1 cellular context compared by ENCODE assay signal in the genomic region with DNA sequence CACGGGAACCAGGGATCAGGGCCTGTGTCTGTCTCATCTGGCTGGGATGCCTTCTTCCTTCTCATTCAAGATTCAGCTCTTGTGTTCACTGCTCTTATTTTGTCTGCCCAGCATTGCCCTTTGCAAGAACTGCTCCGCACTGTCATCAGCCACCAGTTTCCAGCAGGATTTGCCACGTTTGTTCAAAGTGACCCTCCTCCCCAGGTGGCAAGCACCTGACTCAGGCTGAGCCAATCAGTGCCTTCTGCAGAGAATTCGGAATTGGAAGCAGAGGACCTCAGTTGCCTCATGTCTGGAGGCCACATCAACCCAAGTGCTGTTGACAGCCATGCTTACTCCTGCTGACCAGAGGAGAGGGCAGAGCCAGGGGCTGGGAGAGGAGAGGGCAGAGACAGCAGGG.
TF ChIP-seq lines count a peak whose summit lies in the region.

No MANE protein-coding gene starts in this region.

TF ChIP-seq in WTC11, 78 proteins besides CTCF, POLR2A, EP300 and RAD21 (continued from another document):
- TF ChIP-seq, protein P1, sequence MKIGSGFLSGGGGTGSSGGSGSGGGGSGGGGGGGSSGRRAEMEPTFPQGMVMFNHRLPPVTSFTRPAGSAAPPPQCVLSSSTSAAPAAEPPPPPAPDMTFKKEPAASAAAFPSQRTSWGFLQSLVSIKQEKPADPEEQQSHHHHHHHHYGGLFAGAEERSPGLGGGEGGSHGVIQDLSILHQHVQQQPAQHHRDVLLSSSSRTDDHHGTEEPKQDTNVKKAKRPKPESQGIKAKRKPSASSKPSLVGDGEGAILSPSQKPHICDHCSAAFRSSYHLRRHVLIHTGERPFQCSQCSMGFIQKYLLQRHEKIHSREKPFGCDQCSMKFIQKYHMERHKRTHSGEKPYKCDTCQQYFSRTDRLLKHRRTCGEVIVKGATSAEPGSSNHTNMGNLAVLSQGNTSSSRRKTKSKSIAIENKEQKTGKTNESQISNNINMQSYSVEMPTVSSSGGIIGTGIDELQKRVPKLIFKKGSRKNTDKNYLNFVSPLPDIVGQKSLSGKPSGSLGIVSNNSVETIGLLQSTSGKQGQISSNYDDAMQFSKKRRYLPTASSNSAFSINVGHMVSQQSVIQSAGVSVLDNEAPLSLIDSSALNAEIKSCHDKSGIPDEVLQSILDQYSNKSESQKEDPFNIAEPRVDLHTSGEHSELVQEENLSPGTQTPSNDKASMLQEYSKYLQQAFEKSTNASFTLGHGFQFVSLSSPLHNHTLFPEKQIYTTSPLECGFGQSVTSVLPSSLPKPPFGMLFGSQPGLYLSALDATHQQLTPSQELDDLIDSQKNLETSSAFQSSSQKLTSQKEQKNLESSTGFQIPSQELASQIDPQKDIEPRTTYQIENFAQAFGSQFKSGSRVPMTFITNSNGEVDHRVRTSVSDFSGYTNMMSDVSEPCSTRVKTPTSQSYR (CRISPR knock-in tag; IDR thresholded peaks at IDR 0.05): no peak
- TF ChIP-seq NFATC4 (CRISPR knock-in tag; IDR thresholded peaks at IDR 0.05): no peak
- TF ChIP-seq, protein P2, sequence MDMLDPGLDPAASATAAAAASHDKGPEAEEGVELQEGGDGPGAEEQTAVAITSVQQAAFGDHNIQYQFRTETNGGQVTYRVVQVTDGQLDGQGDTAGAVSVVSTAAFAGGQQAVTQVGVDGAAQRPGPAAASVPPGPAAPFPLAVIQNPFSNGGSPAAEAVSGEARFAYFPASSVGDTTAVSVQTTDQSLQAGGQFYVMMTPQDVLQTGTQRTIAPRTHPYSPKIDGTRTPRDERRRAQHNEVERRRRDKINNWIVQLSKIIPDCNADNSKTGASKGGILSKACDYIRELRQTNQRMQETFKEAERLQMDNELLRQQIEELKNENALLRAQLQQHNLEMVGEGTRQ (CRISPR knock-in tag; IDR thresholded peaks at IDR 0.05): peak; percentile 80
- TF ChIP-seq, protein P3, sequence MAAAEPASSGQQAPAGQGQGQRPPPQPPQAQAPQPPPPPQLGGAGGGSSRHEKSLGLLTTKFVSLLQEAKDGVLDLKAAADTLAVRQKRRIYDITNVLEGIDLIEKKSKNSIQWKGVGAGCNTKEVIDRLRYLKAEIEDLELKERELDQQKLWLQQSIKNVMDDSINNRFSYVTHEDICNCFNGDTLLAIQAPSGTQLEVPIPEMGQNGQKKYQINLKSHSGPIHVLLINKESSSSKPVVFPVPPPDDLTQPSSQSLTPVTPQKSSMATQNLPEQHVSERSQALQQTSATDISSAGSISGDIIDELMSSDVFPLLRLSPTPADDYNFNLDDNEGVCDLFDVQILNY (CRISPR knock-in tag; IDR thresholded peaks at IDR 0.05): no peak
- TF ChIP-seq, protein P4, sequence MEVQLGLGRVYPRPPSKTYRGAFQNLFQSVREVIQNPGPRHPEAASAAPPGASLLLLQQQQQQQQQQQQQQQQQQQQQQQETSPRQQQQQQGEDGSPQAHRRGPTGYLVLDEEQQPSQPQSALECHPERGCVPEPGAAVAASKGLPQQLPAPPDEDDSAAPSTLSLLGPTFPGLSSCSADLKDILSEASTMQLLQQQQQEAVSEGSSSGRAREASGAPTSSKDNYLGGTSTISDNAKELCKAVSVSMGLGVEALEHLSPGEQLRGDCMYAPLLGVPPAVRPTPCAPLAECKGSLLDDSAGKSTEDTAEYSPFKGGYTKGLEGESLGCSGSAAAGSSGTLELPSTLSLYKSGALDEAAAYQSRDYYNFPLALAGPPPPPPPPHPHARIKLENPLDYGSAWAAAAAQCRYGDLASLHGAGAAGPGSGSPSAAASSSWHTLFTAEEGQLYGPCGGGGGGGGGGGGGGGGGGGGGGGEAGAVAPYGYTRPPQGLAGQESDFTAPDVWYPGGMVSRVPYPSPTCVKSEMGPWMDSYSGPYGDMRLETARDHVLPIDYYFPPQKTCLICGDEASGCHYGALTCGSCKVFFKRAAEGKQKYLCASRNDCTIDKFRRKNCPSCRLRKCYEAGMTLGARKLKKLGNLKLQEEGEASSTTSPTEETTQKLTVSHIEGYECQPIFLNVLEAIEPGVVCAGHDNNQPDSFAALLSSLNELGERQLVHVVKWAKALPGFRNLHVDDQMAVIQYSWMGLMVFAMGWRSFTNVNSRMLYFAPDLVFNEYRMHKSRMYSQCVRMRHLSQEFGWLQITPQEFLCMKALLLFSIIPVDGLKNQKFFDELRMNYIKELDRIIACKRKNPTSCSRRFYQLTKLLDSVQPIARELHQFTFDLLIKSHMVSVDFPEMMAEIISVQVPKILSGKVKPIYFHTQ (CRISPR knock-in tag; IDR thresholded peaks at IDR 0.05): no peak
- TF ChIP-seq, protein P5, sequence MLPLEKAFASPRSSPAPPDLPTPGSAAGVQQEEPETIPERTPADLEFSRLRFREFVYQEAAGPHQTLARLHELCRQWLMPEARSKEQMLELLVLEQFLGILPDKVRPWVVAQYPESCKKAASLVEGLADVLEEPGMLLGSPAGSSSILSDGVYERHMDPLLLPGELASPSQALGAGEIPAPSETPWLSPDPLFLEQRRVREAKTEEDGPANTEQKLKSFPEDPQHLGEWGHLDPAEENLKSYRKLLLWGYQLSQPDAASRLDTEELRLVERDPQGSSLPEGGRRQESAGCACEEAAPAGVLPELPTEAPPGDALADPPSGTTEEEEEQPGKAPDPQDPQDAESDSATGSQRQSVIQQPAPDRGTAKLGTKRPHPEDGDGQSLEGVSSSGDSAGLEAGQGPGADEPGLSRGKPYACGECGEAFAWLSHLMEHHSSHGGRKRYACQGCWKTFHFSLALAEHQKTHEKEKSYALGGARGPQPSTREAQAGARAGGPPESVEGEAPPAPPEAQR (CRISPR knock-in tag; IDR thresholded peaks at IDR 0.05): no peak
